ENCODE assay signal across 10 cellular contexts in the genomic region with DNA sequence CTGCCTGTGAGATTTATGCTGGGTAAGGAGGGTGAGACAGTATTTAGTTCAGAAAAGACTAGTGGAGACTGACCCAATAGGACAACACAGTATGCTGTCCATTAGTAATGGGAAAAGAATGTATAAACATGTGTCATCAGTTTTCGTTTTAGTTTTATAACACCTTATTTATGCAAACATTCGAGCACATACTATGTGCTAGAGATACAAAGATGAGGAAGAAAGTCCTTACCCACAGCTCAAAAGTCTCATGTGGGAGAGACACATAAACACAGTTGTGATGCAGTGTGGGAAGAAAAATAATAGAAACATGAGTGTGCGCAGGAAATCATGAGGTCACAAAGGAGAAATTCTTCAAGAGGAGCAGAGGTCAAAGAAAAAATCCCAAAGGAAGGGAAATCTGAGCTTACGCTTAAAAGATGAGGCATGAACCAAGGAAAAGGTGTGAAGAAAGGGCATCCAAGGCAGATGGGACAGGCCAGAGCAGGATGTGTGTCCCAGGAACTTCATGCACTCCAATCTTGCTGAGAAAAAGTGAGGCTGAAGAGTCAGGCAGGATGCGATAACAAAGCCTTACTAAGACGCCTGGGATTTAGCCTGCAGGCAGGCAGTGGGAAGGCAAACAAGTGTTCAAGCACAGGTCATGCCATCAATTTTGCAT. TPM values are rescaled to one million over a fixed set of nuclear protein-coding genes. Genes with fewer than 3 reads are reported as not detected.
DNase-seq lines count a peak whose midpoint lies in the region; ATAC-seq, FAIRE-seq and TF ChIP-seq lines count a peak whose summit lies in the region.
"Had no signal": no experiment of that assay in that cellular context is flagged by ENCODE, and none has a peak within 500 bp of the region (broad histone marks: within the 10 kb centered on the region; RNA-seq: fewer than 3 reads in every experiment).

No MANE protein-coding gene starts in this region.

- peak overlapping the region; percentile 86 for H2AK9ac ChIP-seq in IMR-90 (replicated peaks; ENCODE audit: low read depth, low read length, poor library complexity)

- H2AFZ ChIP-seq in IMR-90 (replicated peaks; ENCODE audit: low read length, poor library complexity) (peak overlapping the region; percentile 81), H1 (ENCODE audit: low read length) (no peak overlapping the region)

- H3K4me1 Mint-ChIP-seq in progenitor cell of endocrine pancreas (ENCODE audit: low read depth), result peaks cover 3% of the 10 kb centered on the region

- H3K56ac ChIP-seq in IMR-90 (ENCODE audit: extremely low read depth, insufficient read depth, low read length) (peak overlapping the region; percentile 98), H1 (replicated peaks; ENCODE audit: insufficient read length, low read depth, low read length) (no peak overlapping the region)

- H4K8ac ChIP-seq in IMR-90 (ENCODE audit: low read depth in 2 of 2, low read length in 2 of 2), result peak overlapping the region; percentile 48 to 99; a peak in 3 of 4 replicates
- no peak overlapping the region for H4K8ac ChIP-seq in H1 (ENCODE audit: extremely low read depth, insufficient read depth, low read length)

- H3K36me3 Mint-ChIP-seq in progenitor cell of endocrine pancreas (ENCODE audit: insufficient read depth), result peaks cover 26% of the 10 kb centered on the region

- TF ChIP-seq POLR2A in A549 (IDR thresholded peaks at IDR 0.05; ENCODE audit: low read length) (no peak), IMR-90 (IDR thresholded peaks at IDR 0.05; ENCODE audit: low read depth, low read length) (no peak), H1 (IDR thresholded peaks at IDR 0.05; ENCODE audit: control extremely low read depth in 1 of 2, low read depth in 2 of 2, low read length in 2 of 2) (no peak)

- H3K4me1 ChIP-seq in A549, result peaks cover 27% of the 10 kb centered on the region
- peaks cover 9% of the 10 kb centered on the region for H3K4me1 ChIP-seq in IMR-90 (ENCODE audit: control insufficient read depth, insufficient read depth, low read length)
- no peaks in the 10 kb centered on the region for H3K4me1 ChIP-seq in H1 (replicated peaks in 1 of 4; ENCODE audit: control insufficient read depth in 3 of 4, insufficient read depth in 4 of 4, low read length in 3 of 4)
- H3K4me1 ChIP-seq in mesodermal cell (ENCODE audit: control insufficient read depth, insufficient read depth, low read length, poor library complexity, severe bottlenecking), result peaks cover 13% of the 10 kb centered on the region

- H3K9me3 Mint-ChIP-seq in progenitor cell of endocrine pancreas (ENCODE audit: low read depth), result no peaks in the 10 kb centered on the region

- H3K9ac ChIP-seq in IMR-90 (ENCODE audit: low read depth, low read length) (peak overlapping the region; percentile 88), H1 (replicated peaks in 1 of 4; ENCODE audit: extremely low read depth in 1 of 4, low read depth in 3 of 4, low read length in 3 of 4) (no peak overlapping the region)

- no peak for TF ChIP-seq CTCF in A549 (IDR thresholded peaks at IDR 0.05)
- TF ChIP-seq CTCF in IMR-90 (conservative IDR thresholded peaks at IDR 0.05; ENCODE audit: low read depth, low read length), result 0 out of 2 replicates have a peak, but pooled peaks have one; percentile 5
- TF ChIP-seq CTCF in H1 (IDR thresholded peaks at IDR 0.05; ENCODE audit: control extremely low read depth in 1 of 3, insufficient read depth in 1 of 3, low read depth in 1 of 3, low read length in 3 of 3), result no peak
- no peak for TF ChIP-seq CTCF in progenitor cell of endocrine pancreas (IDR thresholded peaks at IDR 0.05; ENCODE audit: unreplicated experiment)

- H3K4me3 Mint-ChIP-seq in progenitor cell of endocrine pancreas (ENCODE audit: low read depth), result no peak overlapping the region

- H2AK5ac ChIP-seq in IMR-90 (ENCODE audit: low read depth, low read length) (peak overlapping the region; percentile 100), H1 (ENCODE audit: low read depth, low read length) (no peak overlapping the region)

- 4% methylated on average over 6 of the region's 6 CpGs for WGBS in A549 (ENCODE audit: missing lambda C conversion rate)
- WGBS in IMR-90 (ENCODE audit: extremely low coverage in 2 of 2, insufficient read length in 1 of 2), 2 experiments, result 3% methylated on average over 4 of the region's 6 CpGs; no CpG with 5 or more reads in 1 of the 2 experiments
- WGBS in H1 (ENCODE audit: extremely low coverage in 1 of 2, insufficient coverage in 1 of 2, insufficient read length in 1 of 2, insufficient replicate concordance in 2 of 2, low coverage in 1 of 2, low lambda C conversion rate in 2 of 2, missing lambda C conversion rate in 1 of 2), 2 experiments, result 88% methylated on average over 6 of the region's 6 CpGs; no CpG with 5 or more reads in 1 of the 2 experiments
- 90 to 96% methylated on average over 4 of the region's 6 CpGs for WGBS in mesodermal cell (ENCODE audit: insufficient coverage in 2 of 2), 2 experiments

- no peaks in the 10 kb centered on the region for H3K27me3 Mint-ChIP-seq in progenitor cell of endocrine pancreas

- H3K4me3 ChIP-seq in A549 (no peak overlapping the region), IMR-90 (ENCODE audit: insufficient read depth, low read depth, low read length) (no peak overlapping the region), H1 (ENCODE audit: extremely low read depth in 1 of 4, insufficient read depth in 2 of 4, low read depth in 3 of 4, low read length in 4 of 4) (no peak overlapping the region), mesodermal cell (ENCODE audit: extremely low read depth, insufficient read depth, low read length, poor library complexity, severe bottlenecking) (no peak overlapping the region)
- H3K4me3 ChIP-seq: dorsolateral prefrontal cortex, K562 had no signal

- TF ChIP-seq EP300 in A549 (IDR thresholded peaks at IDR 0.05) (no peak), H1 (IDR thresholded peaks at IDR 0.05; ENCODE audit: borderline replicate concordance in 1 of 2, low read depth in 2 of 2, low read length in 2 of 2) (no peak)

- peak overlapping the region; percentile 100 for H3K18ac ChIP-seq in IMR-90 (ENCODE audit: low read depth, low read length)
- H3K18ac ChIP-seq in H1 (ENCODE audit: extremely low read depth, low read length), result no peak overlapping the region

- H3K4ac ChIP-seq in IMR-90 (ENCODE audit: low read depth, low read length) (peak overlapping the region; percentile 97), H1 (replicated peaks; ENCODE audit: insufficient read length, low read depth, low read length) (no peak overlapping the region)

- intact Hi-C loops in IMR-90 (cut with micrococcal nuclease), result loop anchor here (1.0 to 10.0 kb wide), 3 partner anchors 129 to 455 kb away; no protein-coding TSS in a partner anchor

- peak overlapping the region; percentile 97; the same call in 2 of the 3 replicates for H2BK15ac ChIP-seq in IMR-90 (ENCODE audit: low read depth, low read length)
- H2BK15ac ChIP-seq in H1 (ENCODE audit: low read length), result no peak overlapping the region

- DNase-seq in A549 (ENCODE audit: low read depth in 1 of 2, low spot score in 1 of 2), result peak; percentile 64
- DNase-seq in IMR-90, result peak; percentile 99
- peak in 1 of 2 experiments; percentile 29 for DNase-seq in H1 (ENCODE audit: low read depth in 1 of 2, low spot score in 2 of 2)
- DNase-seq in progenitor cell of endocrine pancreas (ENCODE audit: low spot score, unreplicated experiment), result no peak
- DNase-seq: dorsolateral prefrontal cortex had no signal

- TF ChIP-seq RAD21 in A549 (conservative IDR thresholded peaks at IDR 0.05 in 1 of 2, IDR thresholded peaks at IDR 0.05 in 1 of 2) (no peak), IMR-90 (IDR thresholded peaks at IDR 0.05; ENCODE audit: low read length) (peak; percentile 24; the same call in 1 of the 2 replicates), H1 (IDR thresholded peaks at IDR 0.05 in 1 of 2, conservative IDR thresholded peaks at IDR 0.05 in 1 of 2; ENCODE audit: low read depth in 2 of 2, low read length in 2 of 2) (no peak)

- H4K20me1 ChIP-seq in IMR-90 (ENCODE audit: insufficient read depth, low read length) (peaks cover 8% of the 10 kb centered on the region), H1 (replicated peaks in 1 of 2; ENCODE audit: control insufficient read depth in 1 of 2, insufficient read depth in 2 of 2, low read length in 2 of 2) (peaks cover 3 to 7% of the 10 kb centered on the region in 2 experiments)

- peaks cover 0 to 2% of the 10 kb centered on the region in 2 experiments; a peak in 1 of 4 replicates for H3K79me2 ChIP-seq in H1 (ENCODE audit: control insufficient read depth in 1 of 2, insufficient read depth in 2 of 2, low read length in 2 of 2)

- in situ Hi-C loops in IMR-90 (cut with MboI; ENCODE audit: low sequenced_read_pairs), result no loop called here

- H2BK12ac ChIP-seq in H1 (ENCODE audit: low read depth, low read length), result no peak overlapping the region

- peak overlapping the region; percentile 99 for H4K5ac ChIP-seq in IMR-90 (ENCODE audit: low read depth, low read length)
- no peak overlapping the region for H4K5ac ChIP-seq in H1 (ENCODE audit: insufficient read length, low read depth, low read length)

- CTCF ChIA-PET in A549 (lab: Yijun Ruan, JAX) (interaction anchor here (0.9 to 1.1 kb wide), 3 partner anchors 9 to 93 kb away, joined by 3 read pairs; no protein-coding TSS in a partner anchor), IMR-90 (lab: Yijun Ruan, JAX) (interaction anchor here (1.6 kb wide), 1 partner anchor 9 kb away, joined by 5 read pairs; no protein-coding TSS in a partner anchor), H1 (lab: Charles Lee; ENCODE audit: partially characterized antibody) (no interaction called here)

- H3K9me3 ChIP-seq in A549 (no peaks in the 10 kb centered on the region), IMR-90 (ENCODE audit: control insufficient read depth, insufficient read depth, low read length) (no peaks in the 10 kb centered on the region), H1 (ENCODE audit: insufficient read depth in 2 of 2, low read depth in 1 of 2, low read length in 1 of 2) (no peaks in the 10 kb centered on the region), mesodermal cell (ENCODE audit: control insufficient read depth, low read length) (no peaks in the 10 kb centered on the region)

- H3K23ac ChIP-seq in IMR-90 (ENCODE audit: low read depth, low read length) (peak overlapping the region; percentile 96), H1 (ENCODE audit: insufficient read length) (no peak overlapping the region)

- peaks cover 12% of the 10 kb centered on the region; the same call in 1 of the 2 replicates for H3K9me1 ChIP-seq in IMR-90 (ENCODE audit: insufficient read depth, low read length)

- H3K27ac Mint-ChIP-seq in progenitor cell of endocrine pancreas, result no peak overlapping the region

- H2BK120ac ChIP-seq in IMR-90 (ENCODE audit: low read depth, low read length) (peak overlapping the region; percentile 99), H1 (replicated peaks; ENCODE audit: low read depth, low read length) (no peak overlapping the region)

- BruUV-seq in IMR-90 (replicated peaks; lab: Mats Ljungman, UMichigan), result no TSS peak

- H3K23me2 ChIP-seq in H1 (ENCODE audit: low read depth, low read length), result no peaks in the 10 kb centered on the region

- H3K27ac ChIP-seq in A549, result peak overlapping the region; percentile 64 to 86
- H3K27ac ChIP-seq in IMR-90 (ENCODE audit: insufficient read depth, low read length), result peak overlapping the region; percentile 100
- H3K27ac ChIP-seq in H1 (ENCODE audit: low read depth, low read length), result peak overlapping the region; percentile 49; the same call in 1 of the 2 replicates
- H3K27ac ChIP-seq in mesodermal cell (ENCODE audit: low read depth, low read length, severe bottlenecking), result peak overlapping the region; percentile 87

- peak overlapping the region; percentile 100 for H2BK5ac ChIP-seq in IMR-90 (ENCODE audit: low read depth, low read length, poor library complexity, severe bottlenecking)
- H2BK5ac ChIP-seq in H1 (ENCODE audit: low read depth, low read length), result no peak overlapping the region

- H3K4me2 ChIP-seq in A549 (peak overlapping the region; percentile 75), IMR-90 (ENCODE audit: low read depth, low read length) (peak overlapping the region; percentile 92), H1 (ENCODE audit: insufficient read depth in 1 of 2, low read depth in 2 of 2, low read length in 2 of 2) (no peak overlapping the region)

- H3K36me3 ChIP-seq in IMR-90 (ENCODE audit: control insufficient read depth, insufficient read depth, low read length) (peaks cover 12% of the 10 kb centered on the region), H1 (ENCODE audit: control insufficient read depth in 2 of 4, insufficient read depth in 4 of 4, low read length in 3 of 4) (peaks cover 17 to 79% (median 42%) of the 10 kb centered on the region in 4 experiments), mesodermal cell (ENCODE audit: control insufficient read depth, insufficient read depth, low read length) (peaks cover 54% of the 10 kb centered on the region)

- POLR2A ChIA-PET in A549 (lab: Yijun Ruan, JAX) (interaction anchor here (2.5 kb wide), 1 partner anchor 8 kb away, joined by 7 read pairs; a partner anchor contains a TSS), IMR-90 (lab: Charles Lee; ENCODE audit: unreplicated experiment) (interaction anchor here (0.6 kb wide), 1 partner anchor 452 kb away, joined by 3 read pairs; no protein-coding TSS in a partner anchor), H1 (lab: Charles Lee; ENCODE audit: partially characterized antibody) (interaction anchor here (0.7 to 1.7 kb wide), 4 partner anchors 8 to 20 kb away, joined by 3 to 4 read pairs (median 3); no protein-coding TSS in a partner anchor)

- H4K91ac ChIP-seq in IMR-90 (ENCODE audit: insufficient read depth, low read depth, low read length) (peak overlapping the region; percentile 96), H1 (replicated peaks; ENCODE audit: insufficient read length, low read length) (no peak overlapping the region)

- peak; percentile 88 to 90 for ATAC-seq in A549
- peak; percentile 88 for ATAC-seq in IMR-90 (ENCODE audit: low read depth)
- no peak for ATAC-seq in HG02852 (IDR thresholded peaks at IDR 0.05; ENCODE audit: unreplicated experiment)
- no peak for ATAC-seq in HG03039 (IDR thresholded peaks at IDR 0.05; ENCODE audit: unreplicated experiment)
- no peak for ATAC-seq in HG03460 (IDR thresholded peaks at IDR 0.05; ENCODE audit: unreplicated experiment)
- ATAC-seq: K562 had no signal

- no peaks in the 10 kb centered on the region for H3K27me3 ChIP-seq in IMR-90 (ENCODE audit: control insufficient read depth, insufficient read depth, low read length)
- no peaks in the 10 kb centered on the region for H3K27me3 ChIP-seq in H1 (replicated peaks in 1 of 4; ENCODE audit: control insufficient read depth in 3 of 4, extremely low read depth in 1 of 4, insufficient read depth in 3 of 4, low read length in 3 of 4)
- H3K27me3 ChIP-seq: dorsolateral prefrontal cortex had no signal

- dilution Hi-C loops in IMR-90 (cut with HindIII; ENCODE audit: low sequenced_read_pairs, unreplicated experiment), result no loop called here

- H2BK20ac ChIP-seq in IMR-90 (ENCODE audit: low read depth, low read length) (peak overlapping the region; percentile 86), H1 (ENCODE audit: low read length) (no peak overlapping the region)

- FAIRE-seq in A549 (lab: Jason Lieb, UNC), result no peak
- no peak for FAIRE-seq in H1 (lab: Jason Lieb, UNC)

- H3K79me1 ChIP-seq in IMR-90 (ENCODE audit: low read depth in 1 of 2, low read length in 2 of 2) (peaks cover 5 to 12% of the 10 kb centered on the region in 2 experiments; a peak in 3 of 4 replicates), H1 (ENCODE audit: low read depth, low read length) (peaks cover 6% of the 10 kb centered on the region; the same call in 1 of the 2 replicates)

- H3K14ac ChIP-seq in IMR-90 (replicated peaks; ENCODE audit: low read depth, low read length) (peak overlapping the region; percentile 92), H1 (ENCODE audit: insufficient read length) (no peak overlapping the region)

RNA-seq across cellular contexts. Expression of a gene that starts 8.1 kb away (rescaled TPM):
- polyA plus RNA-seq in A549 (2011; rRNA removed) (31.1 and 40.1 TPM in 2 replicates), A549 (2017; fragmentation: RNase III; extraction: RNeasy Plus Mini Kit Qiagen cat#74134 plus additional on column Dnase treatment) (26.1 to 27.3 TPM (median 26.9 TPM) in 3 replicates), IMR-90 (2012; rRNA removed) (11.1 and 11.6 TPM in 2 replicates), H1 (2011; rRNA removed) (31.3 and 36.2 TPM in 2 replicates)
- polyA plus RNA-seq in A549 (2012; cell fraction: cytosol; rRNA removed), result 28.6 and 31.1 TPM in 2 replicates
- 11.5 and 15.6 TPM in 2 replicates for polyA plus RNA-seq in A549 (2012; cell fraction: nucleus; rRNA removed)
- polyA minus RNA-seq in A549 (2011; rRNA and poly(A)+ RNA removed), result 9.5 and 9.9 TPM in 2 replicates
- total RNA-seq in IMR-90 (2012; rRNA removed) (5.9 and 11.4 TPM in 2 replicates), progenitor cell of endocrine pancreas (31.2 and 32.6 TPM in 2 replicates)
- 10.6 and 10.7 TPM in 2 replicates for polyA plus RNA-seq in IMR-90 (2012; cell fraction: cytosol; rRNA removed)
- 3.7 and 5.9 TPM in 2 replicates for polyA plus RNA-seq in IMR-90 (2012; cell fraction: nucleus; rRNA removed; ENCODE audit: low replicate concordance)
- total RNA-seq in H1 (2021; fragmentation: NEBNext Ultra II Directional; extraction: Animal tissue kit (Norgen Biotek cat#: 25700)), result 52.2 and 55.0 TPM in 2 replicates
- polyA plus RNA-seq in H1 (2011; cell fraction: cytosol; rRNA removed), result 42.3 TPM
- 28.2 TPM for polyA plus RNA-seq in H1 (2011; cell fraction: nucleus; rRNA removed)
- polyA plus RNA-seq in H1 (2012, experiment 1 of 2), result 34.3 to 54.3 TPM (median 39.9 TPM) in 4 replicates
- polyA plus RNA-seq in H1 (2012, experiment 2 of 2), result 22.8 TPM
- 49.9 TPM for polyA plus RNA-seq in H1 (2013, experiment 1 of 2)
- polyA plus RNA-seq in H1 (2013, experiment 2 of 2), result 56.1 TPM
- polyA minus RNA-seq in H1 (2011; rRNA and poly(A)+ RNA removed), result 11.4 and 16.9 TPM in 2 replicates
- polyA minus RNA-seq in H1 (2011; cell fraction: cytosol; rRNA and poly(A)+ RNA removed), result 24.6 TPM
- polyA minus RNA-seq in H1 (2011; cell fraction: nucleus; rRNA and poly(A)+ RNA removed), result 18.1 TPM
- polyA plus RNA-seq in mesodermal cell (2013, experiment 1 of 2), result 25.4 TPM
- 26.7 TPM for polyA plus RNA-seq in mesodermal cell (2013, experiment 2 of 2)

Comparison
In these comparisons a context has a peak if more than half of its experiments do, and no peak if none do; other contexts are left out.
1. ATAC-seq: peak in A549 (2 of 2) and IMR-90 (single experiment); none in HG02852 (single experiment), HG03039 (single experiment) and HG03460 (single experiment).
2. H3K27ac ChIP-seq: peak in every context shown above with its lines; median percentile 100 in IMR-90; 87 in mesodermal cell; 75 in A549; 49 in H1.
3. H3K4me2 ChIP-seq: peak in A549 (single experiment) and IMR-90 (single experiment); none in H1 (0 of 2).